In the genomic region with DNA sequence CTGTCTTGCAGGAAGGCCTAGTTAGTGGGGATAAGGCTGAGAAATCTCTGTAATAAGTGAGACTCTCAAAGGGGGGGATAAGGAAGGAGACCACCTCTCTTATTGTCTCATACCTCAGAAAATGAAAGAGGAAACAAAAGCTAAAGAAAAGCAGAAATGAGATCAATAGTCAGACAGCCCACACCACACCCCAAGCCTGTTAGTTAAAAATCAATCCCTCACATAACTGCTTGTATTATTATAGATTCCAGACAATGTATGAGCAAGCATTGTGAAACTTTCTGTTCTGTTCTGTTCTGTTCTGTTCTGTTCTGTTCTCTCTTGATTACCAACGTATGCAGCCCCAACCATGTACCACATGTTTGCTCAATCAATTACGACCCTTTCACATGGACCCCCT, we compare ENCODE assay signal across 1 cellular context.
TF ChIP-seq lines count a peak whose summit lies in the region.

No MANE protein-coding gene starts in this region.

TF ChIP-seq in GM23338, 12 proteins besides CTCF, POLR2A, EP300 and RAD21 (continued from another document):
- TF ChIP-seq, protein P1, sequence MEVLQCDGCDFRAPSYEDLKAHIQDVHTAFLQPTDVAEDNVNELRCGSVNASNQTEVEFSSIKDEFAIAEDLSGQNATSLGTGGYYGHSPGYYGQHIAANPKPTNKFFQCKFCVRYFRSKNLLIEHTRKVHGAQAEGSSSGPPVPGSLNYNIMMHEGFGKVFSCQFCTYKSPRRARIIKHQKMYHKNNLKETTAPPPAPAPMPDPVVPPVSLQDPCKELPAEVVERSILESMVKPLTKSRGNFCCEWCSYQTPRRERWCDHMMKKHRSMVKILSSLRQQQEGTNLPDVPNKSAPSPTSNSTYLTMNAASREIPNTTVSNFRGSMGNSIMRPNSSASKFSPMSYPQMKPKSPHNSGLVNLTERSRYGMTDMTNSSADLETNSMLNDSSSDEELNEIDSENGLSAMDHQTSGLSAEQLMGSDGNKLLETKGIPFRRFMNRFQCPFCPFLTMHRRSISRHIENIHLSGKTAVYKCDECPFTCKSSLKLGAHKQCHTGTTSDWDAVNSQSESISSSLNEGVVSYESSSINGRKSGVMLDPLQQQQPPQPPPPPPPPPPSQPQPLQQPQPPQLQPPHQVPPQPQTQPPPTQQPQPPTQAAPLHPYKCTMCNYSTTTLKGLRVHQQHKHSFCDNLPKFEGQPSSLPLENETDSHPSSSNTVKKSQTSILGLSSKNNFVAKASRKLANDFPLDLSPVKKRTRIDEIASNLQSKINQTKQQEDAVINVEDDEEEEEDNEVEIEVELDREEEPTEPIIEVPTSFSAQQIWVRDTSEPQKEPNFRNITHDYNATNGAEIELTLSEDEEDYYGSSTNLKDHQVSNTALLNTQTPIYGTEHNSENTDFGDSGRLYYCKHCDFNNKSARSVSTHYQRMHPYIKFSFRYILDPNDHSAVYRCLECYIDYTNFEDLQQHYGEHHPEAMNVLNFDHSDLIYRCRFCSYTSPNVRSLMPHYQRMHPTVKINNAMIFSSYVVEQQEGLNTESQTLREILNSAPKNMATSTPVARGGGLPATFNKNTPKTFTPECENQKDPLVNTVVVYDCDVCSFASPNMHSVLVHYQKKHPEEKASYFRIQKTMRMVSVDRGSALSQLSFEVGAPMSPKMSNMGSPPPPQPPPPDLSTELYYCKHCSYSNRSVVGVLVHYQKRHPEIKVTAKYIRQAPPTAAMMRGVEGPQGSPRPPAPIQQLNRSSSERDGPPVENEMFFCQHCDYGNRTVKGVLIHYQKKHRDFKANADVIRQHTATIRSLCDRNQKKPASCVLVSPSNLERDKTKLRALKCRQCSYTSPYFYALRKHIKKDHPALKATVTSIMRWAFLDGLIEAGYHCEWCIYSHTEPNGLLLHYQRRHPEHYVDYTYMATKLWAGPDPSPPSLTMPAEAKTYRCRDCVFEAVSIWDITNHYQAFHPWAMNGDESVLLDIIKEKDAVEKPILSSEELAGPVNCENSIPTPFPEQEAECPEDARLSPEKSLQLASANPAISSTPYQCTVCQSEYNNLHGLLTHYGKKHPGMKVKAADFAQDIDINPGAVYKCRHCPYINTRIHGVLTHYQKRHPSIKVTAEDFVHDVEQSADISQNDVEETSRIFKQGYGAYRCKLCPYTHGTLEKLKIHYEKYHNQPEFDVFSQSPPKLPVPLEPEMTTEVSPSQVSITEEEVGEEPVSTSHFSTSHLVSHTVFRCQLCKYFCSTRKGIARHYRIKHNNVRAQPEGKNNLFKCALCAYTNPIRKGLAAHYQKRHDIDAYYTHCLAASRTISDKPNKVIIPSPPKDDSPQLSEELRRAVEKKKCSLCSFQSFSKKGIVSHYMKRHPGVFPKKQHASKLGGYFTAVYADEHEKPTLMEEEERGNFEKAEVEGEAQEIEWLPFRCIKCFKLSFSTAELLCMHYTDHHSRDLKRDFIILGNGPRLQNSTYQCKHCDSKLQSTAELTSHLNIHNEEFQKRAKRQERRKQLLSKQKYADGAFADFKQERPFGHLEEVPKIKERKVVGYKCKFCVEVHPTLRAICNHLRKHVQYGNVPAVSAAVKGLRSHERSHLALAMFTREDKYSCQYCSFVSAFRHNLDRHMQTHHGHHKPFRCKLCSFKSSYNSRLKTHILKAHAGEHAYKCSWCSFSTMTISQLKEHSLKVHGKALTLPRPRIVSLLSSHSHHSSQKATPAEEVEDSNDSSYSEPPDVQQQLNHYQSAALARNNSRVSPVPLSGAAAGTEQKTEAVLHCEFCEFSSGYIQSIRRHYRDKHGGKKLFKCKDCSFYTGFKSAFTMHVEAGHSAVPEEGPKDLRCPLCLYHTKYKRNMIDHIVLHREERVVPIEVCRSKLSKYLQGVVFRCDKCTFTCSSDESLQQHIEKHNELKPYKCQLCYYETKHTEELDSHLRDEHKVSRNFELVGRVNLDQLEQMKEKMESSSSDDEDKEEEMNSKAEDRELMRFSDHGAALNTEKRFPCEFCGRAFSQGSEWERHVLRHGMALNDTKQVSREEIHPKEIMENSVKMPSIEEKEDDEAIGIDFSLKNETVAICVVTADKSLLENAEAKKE (CRISPR knock-in tag; IDR thresholded peaks at IDR 0.05) = no peak
- TF ChIP-seq, protein P2, sequence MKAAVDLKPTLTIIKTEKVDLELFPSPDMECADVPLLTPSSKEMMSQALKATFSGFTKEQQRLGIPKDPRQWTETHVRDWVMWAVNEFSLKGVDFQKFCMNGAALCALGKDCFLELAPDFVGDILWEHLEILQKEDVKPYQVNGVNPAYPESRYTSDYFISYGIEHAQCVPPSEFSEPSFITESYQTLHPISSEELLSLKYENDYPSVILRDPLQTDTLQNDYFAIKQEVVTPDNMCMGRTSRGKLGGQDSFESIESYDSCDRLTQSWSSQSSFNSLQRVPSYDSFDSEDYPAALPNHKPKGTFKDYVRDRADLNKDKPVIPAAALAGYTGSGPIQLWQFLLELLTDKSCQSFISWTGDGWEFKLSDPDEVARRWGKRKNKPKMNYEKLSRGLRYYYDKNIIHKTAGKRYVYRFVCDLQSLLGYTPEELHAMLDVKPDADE (IDR thresholded peaks at IDR 0.05) = no peak
TF ChIP-seq in GM23338: peak in this region for 0.
